ENCODE assay signal across 3 cellular contexts in the genomic region with DNA sequence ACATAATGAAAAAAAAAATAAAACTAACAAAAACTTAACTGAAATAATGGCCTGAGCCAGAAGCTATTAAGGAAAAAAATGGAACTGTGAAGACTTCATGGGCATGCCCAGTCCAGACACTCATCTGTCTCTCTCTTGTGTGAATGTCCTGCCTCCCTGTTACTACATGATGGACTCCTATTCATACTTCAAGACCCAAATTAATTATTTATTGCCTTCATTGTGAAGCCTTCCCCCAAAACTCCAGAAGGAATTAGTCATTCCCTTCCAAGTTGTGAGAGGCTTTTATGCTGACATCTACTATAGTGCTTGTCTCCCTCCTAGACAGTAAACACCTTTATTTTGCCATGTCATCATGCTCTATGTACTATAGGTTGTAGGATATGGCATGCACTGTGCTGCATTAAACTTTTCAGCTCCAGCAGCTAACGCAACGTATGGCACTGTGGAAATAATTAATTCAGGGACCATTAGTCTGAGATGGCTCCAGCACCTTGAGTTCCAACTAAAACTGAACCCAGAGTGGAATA.
TF ChIP-seq lines count a peak whose summit lies in the region.

No MANE protein-coding gene starts in this region.

TF ChIP-seq in A549, 52 proteins besides CTCF, POLR2A, EP300 and RAD21 (continued from another document):
- TF ChIP-seq MAFK (IDR thresholded peaks at IDR 0.05; ENCODE audit: partially characterized antibody) (peak; percentile 89), FOSB (CRISPR knock-in tag; IDR thresholded peaks at IDR 0.05) (no peak), NFE2L2 (conservative IDR thresholded peaks at IDR 0.05; ENCODE audit: low read length) (0 out of 2 replicates have a peak, but pooled peaks have one; percentile 22)

TF ChIP-seq in HEK293, 187 proteins besides CTCF, POLR2A, EP300 and RAD21:
- TF ChIP-seq ZNF26 (tag by site-specific recombination; IDR thresholded peaks at IDR 0.05) (no peak), REST (tag by site-specific recombination; IDR thresholded peaks at IDR 0.05) (no peak), ZFP3 (tag by site-specific recombination; IDR thresholded peaks at IDR 0.05; ENCODE audit: low read depth) (0 out of 2 replicates have a peak, but pooled peaks have one; percentile 29), ZBTB7A (tag by site-specific recombination; IDR thresholded peaks at IDR 0.05; ENCODE audit: low read depth) (no peak), ZNF785 (tag by site-specific recombination; IDR thresholded peaks at IDR 0.05) (no peak), ZNF202 (tag by site-specific recombination; IDR thresholded peaks at IDR 0.05; ENCODE audit: borderline replicate concordance) (no peak), ZNF132 (tag by site-specific recombination; IDR thresholded peaks at IDR 0.05; ENCODE audit: borderline replicate concordance) (no peak)
- TF ChIP-seq, protein P1, sequence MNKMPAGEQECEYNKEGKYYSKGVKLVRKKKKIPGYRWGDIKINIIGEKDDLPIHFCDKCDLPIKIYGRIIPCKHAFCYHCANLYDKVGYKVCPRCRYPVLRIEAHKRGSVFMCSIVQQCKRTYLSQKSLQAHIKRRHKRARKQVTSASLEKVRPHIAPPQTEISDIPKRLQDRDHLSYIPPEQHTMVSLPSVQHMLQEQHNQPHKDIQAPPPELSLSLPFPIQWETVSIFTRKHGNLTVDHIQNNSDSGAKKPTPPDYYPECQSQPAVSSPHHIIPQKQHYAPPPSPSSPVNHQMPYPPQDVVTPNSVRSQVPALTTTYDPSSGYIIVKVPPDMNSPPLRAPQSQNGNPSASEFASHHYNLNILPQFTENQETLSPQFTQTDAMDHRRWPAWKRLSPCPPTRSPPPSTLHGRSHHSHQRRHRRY (tag by site-specific recombination; IDR thresholded peaks at IDR 0.05): no peak
TF ChIP-seq in HEK293: peak in this region for 1.

TF ChIP-seq in K562, 482 proteins besides CTCF, POLR2A, EP300 and RAD21 (continued from another document and continues in another):
- TF ChIP-seq, protein P2, sequence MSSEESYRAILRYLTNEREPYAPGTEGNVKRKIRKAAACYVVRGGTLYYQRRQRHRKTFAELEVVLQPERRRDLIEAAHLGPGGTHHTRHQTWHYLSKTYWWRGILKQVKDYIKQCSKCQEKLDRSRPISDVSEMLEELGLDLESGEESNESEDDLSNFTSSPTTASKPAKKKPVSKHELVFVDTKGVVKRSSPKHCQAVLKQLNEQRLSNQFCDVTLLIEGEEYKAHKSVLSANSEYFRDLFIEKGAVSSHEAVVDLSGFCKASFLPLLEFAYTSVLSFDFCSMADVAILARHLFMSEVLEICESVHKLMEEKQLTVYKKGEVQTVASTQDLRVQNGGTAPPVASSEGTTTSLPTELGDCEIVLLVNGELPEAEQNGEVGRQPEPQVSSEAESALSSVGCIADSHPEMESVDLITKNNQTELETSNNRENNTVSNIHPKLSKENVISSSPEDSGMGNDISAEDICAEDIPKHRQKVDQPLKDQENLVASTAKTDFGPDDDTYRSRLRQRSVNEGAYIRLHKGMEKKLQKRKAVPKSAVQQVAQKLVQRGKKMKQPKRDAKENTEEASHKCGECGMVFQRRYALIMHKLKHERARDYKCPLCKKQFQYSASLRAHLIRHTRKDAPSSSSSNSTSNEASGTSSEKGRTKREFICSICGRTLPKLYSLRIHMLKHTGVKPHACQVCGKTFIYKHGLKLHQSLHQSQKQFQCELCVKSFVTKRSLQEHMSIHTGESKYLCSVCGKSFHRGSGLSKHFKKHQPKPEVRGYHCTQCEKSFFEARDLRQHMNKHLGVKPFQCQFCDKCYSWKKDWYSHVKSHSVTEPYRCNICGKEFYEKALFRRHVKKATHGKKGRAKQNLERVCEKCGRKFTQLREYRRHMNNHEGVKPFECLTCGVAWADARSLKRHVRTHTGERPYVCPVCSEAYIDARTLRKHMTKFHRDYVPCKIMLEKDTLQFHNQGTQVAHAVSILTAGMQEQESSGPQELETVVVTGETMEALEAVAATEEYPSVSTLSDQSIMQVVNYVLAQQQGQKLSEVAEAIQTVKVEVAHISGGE (CRISPR knock-in tag; IDR thresholded peaks at IDR 0.05): no peak
- TF ChIP-seq HBP1 (CRISPR knock-in tag; IDR thresholded peaks at IDR 0.05) (no peak), ZBTB8A (IDR thresholded peaks at IDR 0.05; ENCODE audit: partially characterized antibody) (no peak), GTF2A2 (tag; IDR thresholded peaks at IDR 0.05) (no peak), ZNF408 (CRISPR knock-in tag; IDR thresholded peaks at IDR 0.05; ENCODE audit: low read depth) (no peak), MGA (IDR thresholded peaks at IDR 0.05) (no peak), E2F1 (CRISPR knock-in tag; IDR thresholded peaks at IDR 0.05) (no peak), C11orf30 (IDR thresholded peaks at IDR 0.05; ENCODE audit: low read depth) (peak; percentile 27; the same call in 1 of the 2 replicates), BCL6 (CRISPR knock-in tag; IDR thresholded peaks at IDR 0.05) (no peak), NCOA6 (IDR thresholded peaks at IDR 0.05) (no peak), NFRKB (IDR thresholded peaks at IDR 0.05; ENCODE audit: low read depth) (no peak), NFE2 (IDR thresholded peaks at IDR 0.05; ENCODE audit: low read depth) (0 out of 2 replicates have a peak, but pooled peaks have one; percentile 5), PHB2 (IDR thresholded peaks at IDR 0.05; ENCODE audit: low read depth) (no peak), CGGBP1 (CRISPR knock-in tag; IDR thresholded peaks at IDR 0.05) (no peak), MAFG (tag; conservative IDR thresholded peaks at IDR 0.05) (peak; percentile 32), KLF13 (tag; IDR thresholded peaks at IDR 0.05; ENCODE audit: borderline replicate concordance, low read depth) (no peak)
- TF ChIP-seq, protein P3, sequence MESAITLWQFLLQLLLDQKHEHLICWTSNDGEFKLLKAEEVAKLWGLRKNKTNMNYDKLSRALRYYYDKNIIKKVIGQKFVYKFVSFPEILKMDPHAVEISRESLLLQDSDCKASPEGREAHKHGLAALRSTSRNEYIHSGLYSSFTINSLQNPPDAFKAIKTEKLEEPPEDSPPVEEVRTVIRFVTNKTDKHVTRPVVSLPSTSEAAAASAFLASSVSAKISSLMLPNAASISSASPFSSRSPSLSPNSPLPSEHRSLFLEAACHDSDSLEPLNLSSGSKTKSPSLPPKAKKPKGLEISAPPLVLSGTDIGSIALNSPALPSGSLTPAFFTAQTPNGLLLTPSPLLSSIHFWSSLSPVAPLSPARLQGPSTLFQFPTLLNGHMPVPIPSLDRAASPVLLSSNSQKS (CRISPR knock-in tag; IDR thresholded peaks at IDR 0.05): no peak
- TF ChIP-seq, protein P4, sequence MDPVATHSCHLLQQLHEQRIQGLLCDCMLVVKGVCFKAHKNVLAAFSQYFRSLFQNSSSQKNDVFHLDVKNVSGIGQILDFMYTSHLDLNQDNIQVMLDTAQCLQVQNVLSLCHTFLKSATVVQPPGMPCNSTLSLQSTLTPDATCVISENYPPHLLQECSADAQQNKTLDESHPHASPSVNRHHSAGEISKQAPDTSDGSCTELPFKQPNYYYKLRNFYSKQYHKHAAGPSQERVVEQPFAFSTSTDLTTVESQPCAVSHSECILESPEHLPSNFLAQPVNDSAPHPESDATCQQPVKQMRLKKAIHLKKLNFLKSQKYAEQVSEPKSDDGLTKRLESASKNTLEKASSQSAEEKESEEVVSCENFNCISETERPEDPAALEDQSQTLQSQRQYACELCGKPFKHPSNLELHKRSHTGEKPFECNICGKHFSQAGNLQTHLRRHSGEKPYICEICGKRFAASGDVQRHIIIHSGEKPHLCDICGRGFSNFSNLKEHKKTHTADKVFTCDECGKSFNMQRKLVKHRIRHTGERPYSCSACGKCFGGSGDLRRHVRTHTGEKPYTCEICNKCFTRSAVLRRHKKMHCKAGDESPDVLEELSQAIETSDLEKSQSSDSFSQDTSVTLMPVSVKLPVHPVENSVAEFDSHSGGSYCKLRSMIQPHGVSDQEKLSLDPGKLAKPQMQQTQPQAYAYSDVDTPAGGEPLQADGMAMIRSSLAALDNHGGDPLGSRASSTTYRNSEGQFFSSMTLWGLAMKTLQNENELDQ (CRISPR knock-in tag; IDR thresholded peaks at IDR 0.05; ENCODE audit: borderline replicate concordance): no peak
- TF ChIP-seq, protein P5, sequence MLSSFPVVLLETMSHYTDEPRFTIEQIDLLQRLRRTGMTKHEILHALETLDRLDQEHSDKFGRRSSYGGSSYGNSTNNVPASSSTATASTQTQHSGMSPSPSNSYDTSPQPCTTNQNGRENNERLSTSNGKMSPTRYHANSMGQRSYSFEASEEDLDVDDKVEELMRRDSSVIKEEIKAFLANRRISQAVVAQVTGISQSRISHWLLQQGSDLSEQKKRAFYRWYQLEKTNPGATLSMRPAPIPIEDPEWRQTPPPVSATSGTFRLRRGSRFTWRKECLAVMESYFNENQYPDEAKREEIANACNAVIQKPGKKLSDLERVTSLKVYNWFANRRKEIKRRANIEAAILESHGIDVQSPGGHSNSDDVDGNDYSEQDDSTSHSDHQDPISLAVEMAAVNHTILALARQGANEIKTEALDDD (IDR thresholded peaks at IDR 0.05): no peak
